In the genomic region with DNA sequence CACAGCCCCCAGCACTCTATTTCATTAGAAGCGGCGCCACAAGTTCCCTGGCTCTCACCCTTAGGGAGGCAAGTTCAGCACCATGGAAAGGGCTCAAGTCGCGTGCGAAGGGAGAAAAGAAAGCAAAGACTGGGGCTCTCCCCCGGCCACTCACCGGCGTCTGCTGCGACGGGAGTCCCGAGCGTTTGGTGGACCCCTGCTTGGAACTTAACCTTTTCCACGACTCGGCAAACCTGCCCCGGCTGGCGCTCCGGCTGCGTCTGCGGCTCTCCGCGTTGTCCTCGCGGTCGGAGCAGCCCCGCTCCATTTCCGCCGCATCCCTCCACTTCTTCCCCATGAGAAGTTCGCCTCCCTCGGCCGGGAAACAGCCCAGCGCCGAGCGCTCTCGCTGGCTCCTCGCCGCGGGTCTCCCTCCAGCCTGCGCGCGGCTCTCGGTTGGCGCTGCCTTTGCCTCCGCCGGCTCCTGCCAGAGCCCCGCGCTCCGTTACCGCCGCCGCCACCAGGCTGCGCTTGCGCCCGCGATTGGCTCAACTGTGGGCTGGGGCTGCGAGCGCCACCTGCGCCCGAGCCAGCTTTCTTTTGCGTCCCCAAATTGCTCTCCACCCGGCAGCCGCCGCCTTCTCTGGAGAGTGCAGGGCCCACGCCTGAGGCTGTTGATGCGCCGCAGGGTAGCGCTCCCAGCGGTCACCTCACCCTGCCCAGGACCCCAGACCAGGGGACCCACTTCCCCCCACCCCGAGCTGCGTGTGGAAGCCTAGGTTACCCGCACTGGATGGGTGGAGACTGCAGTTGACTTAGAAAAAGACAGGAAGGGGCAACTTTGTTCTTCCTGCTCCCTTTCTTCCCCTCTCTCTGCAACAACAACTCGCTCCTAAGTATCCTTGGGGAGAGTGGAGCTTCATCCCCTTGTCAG, we compare ENCODE assay signal across 1 cellular context.
TF ChIP-seq lines count a peak whose summit lies in the region.

No MANE protein-coding gene starts in this region.

TF ChIP-seq in GM23338, 12 proteins besides CTCF, POLR2A, EP300 and RAD21 (continued from another document):
- TF ChIP-seq, protein P1, sequence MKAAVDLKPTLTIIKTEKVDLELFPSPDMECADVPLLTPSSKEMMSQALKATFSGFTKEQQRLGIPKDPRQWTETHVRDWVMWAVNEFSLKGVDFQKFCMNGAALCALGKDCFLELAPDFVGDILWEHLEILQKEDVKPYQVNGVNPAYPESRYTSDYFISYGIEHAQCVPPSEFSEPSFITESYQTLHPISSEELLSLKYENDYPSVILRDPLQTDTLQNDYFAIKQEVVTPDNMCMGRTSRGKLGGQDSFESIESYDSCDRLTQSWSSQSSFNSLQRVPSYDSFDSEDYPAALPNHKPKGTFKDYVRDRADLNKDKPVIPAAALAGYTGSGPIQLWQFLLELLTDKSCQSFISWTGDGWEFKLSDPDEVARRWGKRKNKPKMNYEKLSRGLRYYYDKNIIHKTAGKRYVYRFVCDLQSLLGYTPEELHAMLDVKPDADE (IDR thresholded peaks at IDR 0.05): no peak
- TF ChIP-seq ZNF114 (CRISPR knock-in tag; IDR thresholded peaks at IDR 0.05): no peak
- TF ChIP-seq, protein P2, sequence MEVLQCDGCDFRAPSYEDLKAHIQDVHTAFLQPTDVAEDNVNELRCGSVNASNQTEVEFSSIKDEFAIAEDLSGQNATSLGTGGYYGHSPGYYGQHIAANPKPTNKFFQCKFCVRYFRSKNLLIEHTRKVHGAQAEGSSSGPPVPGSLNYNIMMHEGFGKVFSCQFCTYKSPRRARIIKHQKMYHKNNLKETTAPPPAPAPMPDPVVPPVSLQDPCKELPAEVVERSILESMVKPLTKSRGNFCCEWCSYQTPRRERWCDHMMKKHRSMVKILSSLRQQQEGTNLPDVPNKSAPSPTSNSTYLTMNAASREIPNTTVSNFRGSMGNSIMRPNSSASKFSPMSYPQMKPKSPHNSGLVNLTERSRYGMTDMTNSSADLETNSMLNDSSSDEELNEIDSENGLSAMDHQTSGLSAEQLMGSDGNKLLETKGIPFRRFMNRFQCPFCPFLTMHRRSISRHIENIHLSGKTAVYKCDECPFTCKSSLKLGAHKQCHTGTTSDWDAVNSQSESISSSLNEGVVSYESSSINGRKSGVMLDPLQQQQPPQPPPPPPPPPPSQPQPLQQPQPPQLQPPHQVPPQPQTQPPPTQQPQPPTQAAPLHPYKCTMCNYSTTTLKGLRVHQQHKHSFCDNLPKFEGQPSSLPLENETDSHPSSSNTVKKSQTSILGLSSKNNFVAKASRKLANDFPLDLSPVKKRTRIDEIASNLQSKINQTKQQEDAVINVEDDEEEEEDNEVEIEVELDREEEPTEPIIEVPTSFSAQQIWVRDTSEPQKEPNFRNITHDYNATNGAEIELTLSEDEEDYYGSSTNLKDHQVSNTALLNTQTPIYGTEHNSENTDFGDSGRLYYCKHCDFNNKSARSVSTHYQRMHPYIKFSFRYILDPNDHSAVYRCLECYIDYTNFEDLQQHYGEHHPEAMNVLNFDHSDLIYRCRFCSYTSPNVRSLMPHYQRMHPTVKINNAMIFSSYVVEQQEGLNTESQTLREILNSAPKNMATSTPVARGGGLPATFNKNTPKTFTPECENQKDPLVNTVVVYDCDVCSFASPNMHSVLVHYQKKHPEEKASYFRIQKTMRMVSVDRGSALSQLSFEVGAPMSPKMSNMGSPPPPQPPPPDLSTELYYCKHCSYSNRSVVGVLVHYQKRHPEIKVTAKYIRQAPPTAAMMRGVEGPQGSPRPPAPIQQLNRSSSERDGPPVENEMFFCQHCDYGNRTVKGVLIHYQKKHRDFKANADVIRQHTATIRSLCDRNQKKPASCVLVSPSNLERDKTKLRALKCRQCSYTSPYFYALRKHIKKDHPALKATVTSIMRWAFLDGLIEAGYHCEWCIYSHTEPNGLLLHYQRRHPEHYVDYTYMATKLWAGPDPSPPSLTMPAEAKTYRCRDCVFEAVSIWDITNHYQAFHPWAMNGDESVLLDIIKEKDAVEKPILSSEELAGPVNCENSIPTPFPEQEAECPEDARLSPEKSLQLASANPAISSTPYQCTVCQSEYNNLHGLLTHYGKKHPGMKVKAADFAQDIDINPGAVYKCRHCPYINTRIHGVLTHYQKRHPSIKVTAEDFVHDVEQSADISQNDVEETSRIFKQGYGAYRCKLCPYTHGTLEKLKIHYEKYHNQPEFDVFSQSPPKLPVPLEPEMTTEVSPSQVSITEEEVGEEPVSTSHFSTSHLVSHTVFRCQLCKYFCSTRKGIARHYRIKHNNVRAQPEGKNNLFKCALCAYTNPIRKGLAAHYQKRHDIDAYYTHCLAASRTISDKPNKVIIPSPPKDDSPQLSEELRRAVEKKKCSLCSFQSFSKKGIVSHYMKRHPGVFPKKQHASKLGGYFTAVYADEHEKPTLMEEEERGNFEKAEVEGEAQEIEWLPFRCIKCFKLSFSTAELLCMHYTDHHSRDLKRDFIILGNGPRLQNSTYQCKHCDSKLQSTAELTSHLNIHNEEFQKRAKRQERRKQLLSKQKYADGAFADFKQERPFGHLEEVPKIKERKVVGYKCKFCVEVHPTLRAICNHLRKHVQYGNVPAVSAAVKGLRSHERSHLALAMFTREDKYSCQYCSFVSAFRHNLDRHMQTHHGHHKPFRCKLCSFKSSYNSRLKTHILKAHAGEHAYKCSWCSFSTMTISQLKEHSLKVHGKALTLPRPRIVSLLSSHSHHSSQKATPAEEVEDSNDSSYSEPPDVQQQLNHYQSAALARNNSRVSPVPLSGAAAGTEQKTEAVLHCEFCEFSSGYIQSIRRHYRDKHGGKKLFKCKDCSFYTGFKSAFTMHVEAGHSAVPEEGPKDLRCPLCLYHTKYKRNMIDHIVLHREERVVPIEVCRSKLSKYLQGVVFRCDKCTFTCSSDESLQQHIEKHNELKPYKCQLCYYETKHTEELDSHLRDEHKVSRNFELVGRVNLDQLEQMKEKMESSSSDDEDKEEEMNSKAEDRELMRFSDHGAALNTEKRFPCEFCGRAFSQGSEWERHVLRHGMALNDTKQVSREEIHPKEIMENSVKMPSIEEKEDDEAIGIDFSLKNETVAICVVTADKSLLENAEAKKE (CRISPR knock-in tag; IDR thresholded peaks at IDR 0.05): no peak
TF ChIP-seq in GM23338: peak in this region for 3.
